1 cellular context compared by ENCODE assay signal in genomic region chr7:873367-874002, GRCh38.
TF ChIP-seq lines count a peak whose summit lies in the region.

No MANE protein-coding gene starts in this region.

TF ChIP-seq in K562, 482 proteins besides CTCF, POLR2A, EP300 and RAD21 (continued from another document and continues in another):
- TF ChIP-seq STAT6 (CRISPR knock-in tag; IDR thresholded peaks at IDR 0.05): peak; percentile 76; the same call in 1 of the 2 replicates
- TF ChIP-seq FOXK2 (conservative IDR thresholded peaks at IDR 0.05 in 1 of 2, IDR thresholded peaks at IDR 0.05 in 1 of 2; ENCODE audit: low read depth in 2 of 2): peak; percentile 94 to 96
- TF ChIP-seq RFX5 (IDR thresholded peaks at IDR 0.05; ENCODE audit: low read depth, low read length): no peak
- TF ChIP-seq MYC (IDR thresholded peaks at IDR 0.05; ENCODE audit: low read depth, low read length): peak; percentile 100
- TF ChIP-seq MYC (CRISPR knock-in tag; IDR thresholded peaks at IDR 0.05; ENCODE audit: borderline replicate concordance, low read depth): peak; percentile 89; the same call in 1 of the 2 replicates
- TF ChIP-seq CHD1 (IDR thresholded peaks at IDR 0.05; ENCODE audit: low read length): no peak
- TF ChIP-seq E4F1 (CRISPR knock-in tag; IDR thresholded peaks at IDR 0.05; ENCODE audit: borderline replicate concordance): no peak
- peak; percentile 99 for TF ChIP-seq E2F6 (IDR thresholded peaks at IDR 0.05; ENCODE audit: borderline replicate concordance in 1 of 2, extremely low read depth in 1 of 2, insufficient read depth in 1 of 2, insufficient read length in 1 of 2, low read depth in 1 of 2, low read length in 1 of 2, poor library complexity in 1 of 2, severe bottlenecking in 1 of 2)
- TF ChIP-seq YBX1 (IDR thresholded peaks at IDR 0.05): no peak
- TF ChIP-seq SIX5 (IDR thresholded peaks at IDR 0.05; ENCODE audit: borderline replicate concordance in 1 of 2, insufficient read depth in 1 of 2, low read depth in 1 of 2, low read length in 2 of 2): no peak
- TF ChIP-seq SNRNP70 (optimal IDR thresholded peaks at IDR 0.05; ENCODE audit: low read depth, low read length): no peak
- TF ChIP-seq GATAD2A (IDR thresholded peaks at IDR 0.05): no peak
- no peak for TF ChIP-seq HES1 (IDR thresholded peaks at IDR 0.05; ENCODE audit: low read depth)
- peak; percentile 83; the same call in 1 of the 2 replicates for TF ChIP-seq JUN (IDR thresholded peaks at IDR 0.05; ENCODE audit: borderline replicate concordance, low read depth, low read length)
- peak; percentile 95 for TF ChIP-seq JUN (CRISPR knock-in tag; IDR thresholded peaks at IDR 0.05; ENCODE audit: borderline replicate concordance)
- no peak for TF ChIP-seq ZBTB12 (CRISPR knock-in tag; IDR thresholded peaks at IDR 0.05)
- TF ChIP-seq E2F3 (CRISPR knock-in tag; IDR thresholded peaks at IDR 0.05): no peak
- peak in 1 of 2 experiments; percentile 33; a peak in 1 of 4 replicates for TF ChIP-seq ARNT (IDR thresholded peaks at IDR 0.05)
- peak; percentile 78; the same call in 1 of the 2 replicates for TF ChIP-seq ZNF282 (CRISPR knock-in tag; IDR thresholded peaks at IDR 0.05)
- no peak for TF ChIP-seq NR0B1 (IDR thresholded peaks at IDR 0.05; ENCODE audit: partially characterized antibody)
- TF ChIP-seq USF2 (CRISPR knock-in tag; IDR thresholded peaks at IDR 0.05): peak; percentile 75
- TF ChIP-seq BMI1 (IDR thresholded peaks at IDR 0.05; ENCODE audit: low read length): no peak
- peak; percentile 100 for TF ChIP-seq MAX (CRISPR knock-in tag; IDR thresholded peaks at IDR 0.05)
- TF ChIP-seq DLX4 (CRISPR knock-in tag; IDR thresholded peaks at IDR 0.05): no peak
- 0 out of 2 replicates have a peak, but pooled peaks have one; percentile 59 for TF ChIP-seq ETS1 (conservative IDR thresholded peaks at IDR 0.05; ENCODE audit: control insufficient read depth, low read depth, low read length)
- TF ChIP-seq NCOA6 (IDR thresholded peaks at IDR 0.05): no peak
- peak; percentile 97; the same call in 1 of the 2 replicates for TF ChIP-seq ZBTB49 (CRISPR knock-in tag; IDR thresholded peaks at IDR 0.05; ENCODE audit: borderline replicate concordance)
- TF ChIP-seq SRSF9 (IDR thresholded peaks at IDR 0.05; ENCODE audit: borderline replicate concordance, low read depth, low read length): no peak
- no peak for TF ChIP-seq BRD4 (IDR thresholded peaks at IDR 0.05)
- TF ChIP-seq ZNF324 (CRISPR knock-in tag; IDR thresholded peaks at IDR 0.05): no peak
- no peak for TF ChIP-seq RBM25 (IDR thresholded peaks at IDR 0.05; ENCODE audit: low read depth, low read length, severe bottlenecking)
- TF ChIP-seq SPI1 (IDR thresholded peaks at IDR 0.05; ENCODE audit: borderline replicate concordance, low read depth, low read length): 0 out of 2 replicates have a peak, but pooled peaks have one; percentile 24
- no peak for TF ChIP-seq MCM2 (IDR thresholded peaks at IDR 0.05; ENCODE audit: low read depth)
- no peak for TF ChIP-seq TCFL5 (CRISPR knock-in tag; conservative IDR thresholded peaks at IDR 0.05)
- no peak for TF ChIP-seq ATF4 (CRISPR knock-in tag; IDR thresholded peaks at IDR 0.05)
- TF ChIP-seq DNMT1 (IDR thresholded peaks at IDR 0.05): no peak
- peak in 1 of 2 experiments; percentile 84; a peak in 2 of 4 replicates for TF ChIP-seq HDAC1 (IDR thresholded peaks at IDR 0.05)
